1 cellular context compared by ENCODE assay signal in genomic region chr19:11984986-11985385, GRCh38.
TF ChIP-seq lines count a peak whose summit lies in the region.

No MANE protein-coding gene starts in this region.

TF ChIP-seq in HepG2, 621 proteins besides CTCF, POLR2A, EP300 and RAD21 (continues in another document):
- TF ChIP-seq YEATS2 (CRISPR knock-in tag; IDR thresholded peaks at IDR 0.05; ENCODE audit: borderline replicate concordance) (peak; percentile 32; the same call in 1 of the 2 replicates), BRF2 (CRISPR knock-in tag; IDR thresholded peaks at IDR 0.05) (no peak), ZBTB7B (CRISPR knock-in tag; IDR thresholded peaks at IDR 0.05) (peak; percentile 57; the same call in 1 of the 2 replicates), HMGXB4 (CRISPR knock-in tag; IDR thresholded peaks at IDR 0.05; ENCODE audit: borderline replicate concordance in 1 of 2, low read depth in 1 of 2) (peak; percentile 39 to 49; a peak in 1 of 4 replicates), ETV5 (CRISPR knock-in tag; IDR thresholded peaks at IDR 0.05; ENCODE audit: borderline replicate concordance) (peak; percentile 42; the same call in 1 of the 2 replicates), ZSCAN5A (CRISPR knock-in tag; IDR thresholded peaks at IDR 0.05; ENCODE audit: borderline replicate concordance) (no peak), PCBP1 (IDR thresholded peaks at IDR 0.05; ENCODE audit: borderline replicate concordance, low read depth, low read length) (no peak), ZFX (CRISPR knock-in tag; IDR thresholded peaks at IDR 0.05; ENCODE audit: low read depth) (peak; percentile 48; the same call in 1 of the 2 replicates), MIER3 (CRISPR knock-in tag; IDR thresholded peaks at IDR 0.05; ENCODE audit: borderline replicate concordance) (no peak), KLF9 (CRISPR knock-in tag; IDR thresholded peaks at IDR 0.05; ENCODE audit: low read depth) (no peak), NFKBIZ (CRISPR knock-in tag; IDR thresholded peaks at IDR 0.05) (no peak), XRCC5 (optimal IDR thresholded peaks at IDR 0.05; ENCODE audit: low read length) (peak; percentile 60), ZNF331 (CRISPR knock-in tag; IDR thresholded peaks at IDR 0.05) (0 out of 2 replicates have a peak, but pooled peaks have one; percentile 15), ZNF678 (CRISPR knock-in tag; IDR thresholded peaks at IDR 0.05) (no peak), SMYD3 (CRISPR knock-in tag; IDR thresholded peaks at IDR 0.05) (no peak), KAT7 (CRISPR knock-in tag; IDR thresholded peaks at IDR 0.05; ENCODE audit: borderline replicate concordance) (no peak), ZSCAN21 (CRISPR knock-in tag; IDR thresholded peaks at IDR 0.05; ENCODE audit: borderline replicate concordance) (no peak), ERF (CRISPR knock-in tag; IDR thresholded peaks at IDR 0.05) (peak; percentile 51; the same call in 1 of the 2 replicates), ZNF142 (CRISPR knock-in tag; IDR thresholded peaks at IDR 0.05) (no peak), SMC3 (IDR thresholded peaks at IDR 0.05; ENCODE audit: low read length) (peak; percentile 25; the same call in 1 of the 2 replicates), ZNF687 (CRISPR knock-in tag; IDR thresholded peaks at IDR 0.05) (peak; percentile 34; the same call in 1 of the 2 replicates), ZNF75D (CRISPR knock-in tag; IDR thresholded peaks at IDR 0.05; ENCODE audit: borderline replicate concordance) (no peak), ARNTL (CRISPR knock-in tag; IDR thresholded peaks at IDR 0.05) (no peak), ZNF691 (CRISPR knock-in tag; IDR thresholded peaks at IDR 0.05; ENCODE audit: borderline replicate concordance, low read depth) (no peak), ZBTB1 (CRISPR knock-in tag; IDR thresholded peaks at IDR 0.05; ENCODE audit: borderline replicate concordance) (no peak), ZNF317 (CRISPR knock-in tag; IDR thresholded peaks at IDR 0.05) (no peak), ZSCAN25 (CRISPR knock-in tag; IDR thresholded peaks at IDR 0.05) (no peak), ZNF574 (CRISPR knock-in tag; IDR thresholded peaks at IDR 0.05) (peak; percentile 45; the same call in 1 of the 2 replicates), PATZ1 (CRISPR knock-in tag; IDR thresholded peaks at IDR 0.05) (peak; percentile 53), TFAP4 (IDR thresholded peaks at IDR 0.05; ENCODE audit: borderline replicate concordance, low read depth) (peak; percentile 34; the same call in 1 of the 2 replicates), GATAD2A (CRISPR knock-in tag; IDR thresholded peaks at IDR 0.05) (0 out of 2 replicates have a peak, but pooled peaks have one; percentile 51), ZNF501 (CRISPR knock-in tag; IDR thresholded peaks at IDR 0.05) (no peak), DR1 (CRISPR knock-in tag; IDR thresholded peaks at IDR 0.05) (no peak), GABPB1 (CRISPR knock-in tag; IDR thresholded peaks at IDR 0.05) (0 out of 2 replicates have a peak, but pooled peaks have one; percentile 15), RORA (CRISPR knock-in tag; IDR thresholded peaks at IDR 0.05) (no peak), NFE2L1 (CRISPR knock-in tag; IDR thresholded peaks at IDR 0.05; ENCODE audit: borderline replicate concordance) (no peak), FOXO1 (CRISPR knock-in tag; IDR thresholded peaks at IDR 0.05) (0 out of 2 replicates have a peak, but pooled peaks have one; percentile 15), KLF16 (CRISPR knock-in tag; IDR thresholded peaks at IDR 0.05) (no peak), STAG1 (CRISPR knock-in tag; IDR thresholded peaks at IDR 0.05) (peak; percentile 51), ARNT2 (CRISPR knock-in tag; IDR thresholded peaks at IDR 0.05; ENCODE audit: low read depth) (no peak)
